In the genomic region with DNA sequence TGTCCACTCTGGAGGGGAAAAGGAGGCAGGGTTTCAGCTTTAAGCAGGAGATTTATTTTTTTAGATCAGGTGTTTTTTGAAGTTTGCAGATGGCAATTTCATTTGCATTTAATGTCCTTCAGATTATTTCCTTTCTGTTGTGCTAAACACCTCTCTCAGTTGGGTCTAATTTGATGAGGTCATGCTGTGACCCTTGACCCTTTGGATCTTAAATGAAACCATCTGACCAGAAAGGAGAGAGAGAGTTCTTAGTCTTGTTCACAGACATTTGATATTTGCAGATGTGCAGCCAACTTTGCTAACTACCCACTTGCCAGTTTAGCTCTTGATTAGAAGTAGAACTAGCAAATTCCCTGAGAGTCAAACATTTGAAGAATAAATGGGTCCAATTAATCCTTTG, we compare ENCODE assay signal across 23 cellular contexts.
"Had no signal": no experiment of that assay in that cellular context is flagged by ENCODE, and none has a peak within 500 bp of the region (broad histone marks: within the 10 kb centered on the region; RNA-seq: fewer than 3 reads in every experiment).

No MANE protein-coding gene starts in this region.

- DNase-seq: activated CD4-positive, alpha-beta memory T cell treated with anti-CD3 and anti-CD28 coated beads for 36 hours; activated CD4-positive, alpha-beta T cell treated with anti-CD3 and anti-CD28 coated beads, Interleukin-2, amount 10 ng/mL, durations not matched to agents 7 days and 5 days; activated CD4-positive, CD25-positive, alpha-beta regulatory T cell; activated gamma-delta T cell treated with Interleukin-2 at 50 U/mL for 16 hours; activated naive CD4-positive, alpha-beta T cell treated with anti-CD3 and anti-CD28 coated beads, Interleukin-2, amount 10 ng/mL, durations not matched to agents 7 days and 5 days; activated naive CD8-positive, alpha-beta T cell treated with anti-CD3 and anti-CD28 coated beads for 36 hours; activated T-cell treated with anti-CD3 and anti-CD28 coated beads for 4 hours; activated T-cell treated with anti-CD3 and anti-CD28 coated beads, Interleukin-2, amount 50 U/mL, for 48 hours; brain microvascular endothelial cell; NCI-H1092; NCI-H1930; NCI-H2171 treated with DMSO at 0.1 percent for 48 hours; NCI-H226; NCI-H526; Right ventricle myocardium superior; SJCRH30; SK-N-SH; T-helper 1 cell had no signal

- H3K27ac ChIP-seq: brain microvascular endothelial cell, KMS-11, Peyer's patch, RWPE1, SJCRH30, VCaP had no signal

- H3K4me3 ChIP-seq: Peyer's patch, SJCRH30 had no signal

- ATAC-seq: activated T-helper 17 cell treated with anti-CD3 and anti-CD28 coated beads, Interleukin-2, amount 50 U/mL, for 72 hours had no signal

- H3K4me3 Mint-ChIP-seq: activated CD4-positive, alpha-beta memory T cell treated with anti-CD3 and anti-CD28 coated beads for 36 hours; activated CD4-positive, alpha-beta T cell treated with anti-CD3 and anti-CD28 coated beads, Interleukin-2, amount 10 ng/mL, durations not matched to agents 7 days and 5 days; activated naive CD4-positive, alpha-beta T cell treated with anti-CD3 and anti-CD28 coated beads, Interleukin-2, amount 10 ng/mL, durations not matched to agents 7 days and 5 days; activated naive CD8-positive, alpha-beta T cell treated with anti-CD3 and anti-CD28 coated beads for 36 hours; activated T-helper 17 cell treated with anti-CD3 and anti-CD28 coated beads, Interleukin-2, amount 50 U/mL, for 72 hours had no signal

- H3K9me3 ChIP-seq: Peyer's patch, SJCRH30, SK-N-SH had no signal

- H3K4me1 ChIP-seq: Peyer's patch had no signal

- H3K36me3 ChIP-seq: brain microvascular endothelial cell, Peyer's patch, SJCRH30 had no signal

- H3K9me3 Mint-ChIP-seq: activated CD4-positive, alpha-beta memory T cell treated with anti-CD3 and anti-CD28 coated beads for 36 hours; activated CD4-positive, alpha-beta T cell treated with anti-CD3 and anti-CD28 coated beads, Interleukin-2, amount 10 ng/mL, durations not matched to agents 7 days and 5 days; activated naive CD4-positive, alpha-beta T cell treated with anti-CD3 and anti-CD28 coated beads, Interleukin-2, amount 10 ng/mL, durations not matched to agents 7 days and 5 days; activated naive CD8-positive, alpha-beta T cell treated with anti-CD3 and anti-CD28 coated beads for 36 hours; activated T-helper 17 cell treated with anti-CD3 and anti-CD28 coated beads, Interleukin-2, amount 50 U/mL, for 72 hours had no signal

- H3K36me3 Mint-ChIP-seq: activated CD4-positive, alpha-beta memory T cell treated with anti-CD3 and anti-CD28 coated beads for 36 hours; activated naive CD4-positive, alpha-beta T cell treated with anti-CD3 and anti-CD28 coated beads, Interleukin-2, amount 10 ng/mL, durations not matched to agents 7 days and 5 days; activated naive CD8-positive, alpha-beta T cell treated with anti-CD3 and anti-CD28 coated beads for 36 hours had no signal

- H3K9ac ChIP-seq: KMS-11, SK-N-SH had no signal

- H3K27ac Mint-ChIP-seq: activated CD4-positive, alpha-beta memory T cell treated with anti-CD3 and anti-CD28 coated beads for 36 hours; activated CD4-positive, alpha-beta T cell treated with anti-CD3 and anti-CD28 coated beads, Interleukin-2, amount 10 ng/mL, durations not matched to agents 7 days and 5 days; activated naive CD4-positive, alpha-beta T cell treated with anti-CD3 and anti-CD28 coated beads, Interleukin-2, amount 10 ng/mL, durations not matched to agents 7 days and 5 days; activated naive CD8-positive, alpha-beta T cell treated with anti-CD3 and anti-CD28 coated beads for 36 hours; activated T-helper 17 cell treated with anti-CD3 and anti-CD28 coated beads, Interleukin-2, amount 50 U/mL, for 72 hours had no signal

- H3K27me3 ChIP-seq: brain microvascular endothelial cell, Peyer's patch, SJCRH30 had no signal

- H3K4me1 Mint-ChIP-seq: activated CD4-positive, alpha-beta T cell treated with anti-CD3 and anti-CD28 coated beads, Interleukin-2, amount 10 ng/mL, durations not matched to agents 7 days and 5 days; activated naive CD4-positive, alpha-beta T cell treated with anti-CD3 and anti-CD28 coated beads, Interleukin-2, amount 10 ng/mL, durations not matched to agents 7 days and 5 days; activated naive CD8-positive, alpha-beta T cell treated with anti-CD3 and anti-CD28 coated beads for 36 hours; activated T-helper 17 cell treated with anti-CD3 and anti-CD28 coated beads, Interleukin-2, amount 50 U/mL, for 72 hours had no signal

- H3K4me2 ChIP-seq: KMS-11, SK-N-SH had no signal
